In the genomic region with DNA sequence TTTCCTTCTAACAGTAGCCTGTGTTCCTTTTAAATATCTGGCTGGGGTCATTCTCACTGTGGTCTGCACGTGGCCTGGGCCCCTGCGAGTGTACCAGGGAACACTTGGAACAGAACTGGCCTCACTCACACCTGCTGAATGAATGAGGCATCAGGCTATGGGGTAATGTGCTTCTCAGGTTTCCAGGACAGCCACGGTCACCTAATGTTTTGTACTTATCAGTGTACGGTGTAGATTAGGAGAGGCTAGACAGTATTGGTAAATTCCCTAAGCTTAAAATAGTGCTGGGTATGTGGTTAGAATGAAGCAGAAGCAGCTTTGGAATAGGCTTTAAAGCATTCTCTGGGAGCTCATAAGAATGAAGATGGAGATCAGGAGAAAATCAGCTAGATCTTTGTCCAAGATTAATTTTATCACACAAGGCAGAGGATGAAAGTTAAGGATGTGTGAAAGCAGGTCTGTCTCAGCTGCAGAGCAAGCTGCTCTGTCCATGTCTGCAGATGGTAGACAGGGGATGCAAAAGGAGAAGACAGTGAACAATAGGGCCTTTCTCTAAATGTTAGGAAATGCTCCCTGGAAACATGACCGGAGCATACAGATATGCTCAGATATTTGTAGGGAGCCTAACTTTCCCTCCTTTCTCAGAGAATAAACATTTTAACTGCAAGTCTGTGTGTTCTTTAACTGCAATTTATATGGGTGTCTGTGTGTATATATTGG, we compare ENCODE assay signal across 18 cellular contexts.
A peak's percentile ranks its signal among the peaks of the same experiment; 100 is the strongest.
DNase-seq lines count a peak whose midpoint lies in the region; TF ChIP-seq lines count a peak whose summit lies in the region.
"Had no signal": no experiment of that assay in that cellular context is flagged by ENCODE, and none has a peak within 500 bp of the region (broad histone marks: within the 10 kb centered on the region; RNA-seq: fewer than 3 reads in every experiment).

No MANE protein-coding gene starts in this region.

- H4K20me1 ChIP-seq in osteoblast (ENCODE audit: insufficient read depth, low read length), result no peaks in the 10 kb centered on the region

- H3K27ac Mint-ChIP-seq in glutamatergic neuron (ENCODE audit: unreplicated experiment), result peak overlapping the region; percentile 57
- H3K27ac Mint-ChIP-seq in activated T-helper 2 cell treated with anti-CD3 and anti-CD28 coated beads, Interferon-gamma antibody, Interleukin-2, Interleukin-4, amounts not matched to agents 10 μg/mL and 5 μg/mL and 100 μg/mL, durations not matched to agents 14 hours and 24 hours and 36 hours, result no peak overlapping the region
- H3K27ac Mint-ChIP-seq: CD4-positive, alpha-beta memory T cell; HFFc6; progenitor cell of endocrine pancreas had no signal

- POLR2A ChIA-PET in HEK293 (lab: Yijun Ruan, JAX), result no interaction called here

- H3K4me1 Mint-ChIP-seq in glutamatergic neuron (ENCODE audit: low read depth, unreplicated experiment), result peaks cover 27% of the 10 kb centered on the region
- H3K4me1 Mint-ChIP-seq in activated T-helper 2 cell treated with anti-CD3 and anti-CD28 coated beads, Interferon-gamma antibody, Interleukin-2, Interleukin-4, amounts not matched to agents 10 μg/mL and 5 μg/mL and 100 μg/mL, durations not matched to agents 14 hours and 24 hours and 36 hours (ENCODE audit: low read depth), result peaks cover 4% of the 10 kb centered on the region
- H3K4me1 Mint-ChIP-seq: CD4-positive, alpha-beta memory T cell had no signal

- H3K4me3 ChIP-seq in HEK293 (ENCODE audit: low read depth, low read length) (no peak overlapping the region), osteoblast (ENCODE audit: insufficient read depth, low read length) (no peak overlapping the region), coronary artery (no peak overlapping the region)
- H3K4me3 ChIP-seq: SJSA1, testis had no signal

- H3K4me1 ChIP-seq in HEK293 (ENCODE audit: control insufficient read depth, insufficient read depth, low read length), result peaks cover 1% of the 10 kb centered on the region; the same call in 1 of the 2 replicates
- H3K4me1 ChIP-seq in osteoblast (ENCODE audit: insufficient read depth, low read length), result peaks cover 4% of the 10 kb centered on the region

- TF ChIP-seq CTCF in HEK293 (tag by site-specific recombination; IDR thresholded peaks at IDR 0.05), result no peak
- TF ChIP-seq CTCF in glutamatergic neuron (IDR thresholded peaks at IDR 0.05; ENCODE audit: partially characterized antibody, unreplicated experiment), result no peak
- no peak for TF ChIP-seq CTCF in osteoblast (IDR thresholded peaks at IDR 0.05; ENCODE audit: extremely low read depth, low read depth, low read length)
- TF ChIP-seq CTCF in coronary artery (IDR thresholded peaks at IDR 0.05), result no peak

- H3K27ac ChIP-seq in HEK293 (ENCODE audit: extremely low read depth, low read depth, low read length) (no peak overlapping the region), osteoblast (ENCODE audit: low read depth, low read length) (no peak overlapping the region), coronary artery (no peak overlapping the region)
- H3K27ac ChIP-seq: SJSA1, testis had no signal

- intact Hi-C loops in activated T-helper 2 cell treated with anti-CD3 and anti-CD28 coated beads, Interferon-gamma antibody, Interleukin-2, Interleukin-4, amounts not matched to agents 10 μg/mL and 5 μg/mL and 100 μg/mL, durations not matched to agents 14 hours and 24 hours and 36 hours (cut with micrococcal nuclease), result no loop called here

- no peaks in the 10 kb centered on the region for H3K79me2 ChIP-seq in osteoblast (ENCODE audit: insufficient read depth, low read length)

- no peaks in the 10 kb centered on the region for H3K27me3 ChIP-seq in osteoblast (ENCODE audit: insufficient read depth, low read length)
- H3K27me3 ChIP-seq: SJSA1, testis had no signal

- no peaks in the 10 kb centered on the region for H3K36me3 ChIP-seq in HEK293 (ENCODE audit: control insufficient read depth in 2 of 2, insufficient read depth in 1 of 2, low read length in 2 of 2)
- no peaks in the 10 kb centered on the region for H3K36me3 ChIP-seq in osteoblast (ENCODE audit: insufficient read depth, low read length)
- H3K36me3 ChIP-seq: SJSA1 had no signal

- CTCF ChIA-PET in HEK293 (lab: Yijun Ruan, JAX), result interaction anchor here (0.7 to 1.2 kb wide), 3 partner anchors 10 to 203 kb away, joined by 3 read pairs; no protein-coding TSS in a partner anchor

- no peak overlapping the region for H2AFZ ChIP-seq in osteoblast (ENCODE audit: low read length)

- no peak overlapping the region for H3K4me3 Mint-ChIP-seq in glutamatergic neuron (ENCODE audit: unreplicated experiment)
- H3K4me3 Mint-ChIP-seq in activated T-helper 2 cell treated with anti-CD3 and anti-CD28 coated beads, Interferon-gamma antibody, Interleukin-2, Interleukin-4, amounts not matched to agents 10 μg/mL and 5 μg/mL and 100 μg/mL, durations not matched to agents 14 hours and 24 hours and 36 hours (ENCODE audit: low read depth), result no peak overlapping the region
- H3K4me3 Mint-ChIP-seq: CD4-positive, alpha-beta memory T cell; HFFc6 had no signal

- peak; percentile 50 for DNase-seq in SHP77 treated with DMSO at 0.1 percent for 48 hours (lab: John Stamatoyannopoulos, UW)
- DNase-seq in glutamatergic neuron, result no peak
- peak; percentile 49 for DNase-seq in osteoblast (ENCODE audit: insufficient read length, low spot score, missing footprints)
- DNase-seq in epidermal melanocyte (ENCODE audit: insufficient read length, low spot score), result no peak
- DNase-seq in coronary artery (ENCODE audit: low spot score), result no peak
- no peak for DNase-seq in cerebellar nuclear complex (lab: John Stamatoyannopoulos, UW)
- DNase-seq in activated T-helper 2 cell treated with anti-CD3 and anti-CD28 coated beads, Interferon-gamma antibody, Interleukin-2, Interleukin-4, amounts not matched to agents 10 μg/mL and 5 μg/mL and 100 μg/mL, durations not matched to agents 14 hours and 24 hours and 36 hours (ENCODE audit: low spot score), result no peak
- DNase-seq: activated CD4-positive, alpha-beta T cell treated with anti-CD3 and anti-CD28 coated beads for 48 hours; activated naive CD4-positive, alpha-beta T cell treated with anti-CD3 and anti-CD28 coated beads, Interleukin-2, amount 50 U/mL, for 16 hours; CD4-positive, alpha-beta memory T cell; DND-41; effector CD4-positive, alpha-beta T cell; HFFc6; T-helper 9 cell; testis had no signal

- H3K4me2 ChIP-seq in osteoblast (ENCODE audit: insufficient read depth, low read length), result no peak overlapping the region

- no peaks in the 10 kb centered on the region for H3K9me3 ChIP-seq in HEK293 (ENCODE audit: control insufficient read depth, insufficient read depth, low read depth, low read length)
- H3K9me3 ChIP-seq in osteoblast (ENCODE audit: low read depth, low read length), result no peaks in the 10 kb centered on the region
- H3K9me3 ChIP-seq: SJSA1, testis had no signal

- H3K27me3 Mint-ChIP-seq in glutamatergic neuron (ENCODE audit: unreplicated experiment), result no peaks in the 10 kb centered on the region
- no peaks in the 10 kb centered on the region for H3K27me3 Mint-ChIP-seq in activated T-helper 2 cell treated with anti-CD3 and anti-CD28 coated beads, Interferon-gamma antibody, Interleukin-2, Interleukin-4, amounts not matched to agents 10 μg/mL and 5 μg/mL and 100 μg/mL, durations not matched to agents 14 hours and 24 hours and 36 hours (ENCODE audit: low read depth)
- H3K27me3 Mint-ChIP-seq: CD4-positive, alpha-beta memory T cell; progenitor cell of endocrine pancreas had no signal

- H3K9me3 Mint-ChIP-seq in glutamatergic neuron (ENCODE audit: unreplicated experiment), result peaks cover 2% of the 10 kb centered on the region
- no peaks in the 10 kb centered on the region for H3K9me3 Mint-ChIP-seq in activated T-helper 2 cell treated with anti-CD3 and anti-CD28 coated beads, Interferon-gamma antibody, Interleukin-2, Interleukin-4, amounts not matched to agents 10 μg/mL and 5 μg/mL and 100 μg/mL, durations not matched to agents 14 hours and 24 hours and 36 hours
- H3K9me3 Mint-ChIP-seq: CD4-positive, alpha-beta memory T cell; HFFc6 had no signal

- H3K36me3 Mint-ChIP-seq in glutamatergic neuron (ENCODE audit: unreplicated experiment), result no peaks in the 10 kb centered on the region
- H3K36me3 Mint-ChIP-seq in activated T-helper 2 cell treated with anti-CD3 and anti-CD28 coated beads, Interferon-gamma antibody, Interleukin-2, Interleukin-4, amounts not matched to agents 10 μg/mL and 5 μg/mL and 100 μg/mL, durations not matched to agents 14 hours and 24 hours and 36 hours (ENCODE audit: low read depth), result no peaks in the 10 kb centered on the region

TF ChIP-seq in HEK293, 187 proteins besides CTCF, POLR2A, EP300 and RAD21:
- TF ChIP-seq SCRT2 (tag by site-specific recombination; IDR thresholded peaks at IDR 0.05) (peak; percentile 52; the same call in 1 of the 2 replicates), SCRT1 (tag by site-specific recombination; IDR thresholded peaks at IDR 0.05; ENCODE audit: borderline replicate concordance) (0 out of 2 replicates have a peak, but pooled peaks have one; percentile 27), ZNF10 (tag by site-specific recombination; IDR thresholded peaks at IDR 0.05) (peak; percentile 95)
- TF ChIP-seq, protein P1, sequence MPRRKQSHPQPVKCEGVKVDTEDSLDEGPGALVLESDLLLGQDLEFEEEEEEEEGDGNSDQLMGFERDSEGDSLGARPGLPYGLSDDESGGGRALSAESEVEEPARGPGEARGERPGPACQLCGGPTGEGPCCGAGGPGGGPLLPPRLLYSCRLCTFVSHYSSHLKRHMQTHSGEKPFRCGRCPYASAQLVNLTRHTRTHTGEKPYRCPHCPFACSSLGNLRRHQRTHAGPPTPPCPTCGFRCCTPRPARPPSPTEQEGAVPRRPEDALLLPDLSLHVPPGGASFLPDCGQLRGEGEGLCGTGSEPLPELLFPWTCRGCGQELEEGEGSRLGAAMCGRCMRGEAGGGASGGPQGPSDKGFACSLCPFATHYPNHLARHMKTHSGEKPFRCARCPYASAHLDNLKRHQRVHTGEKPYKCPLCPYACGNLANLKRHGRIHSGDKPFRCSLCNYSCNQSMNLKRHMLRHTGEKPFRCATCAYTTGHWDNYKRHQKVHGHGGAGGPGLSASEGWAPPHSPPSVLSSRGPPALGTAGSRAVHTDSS (tag by site-specific recombination; IDR thresholded peaks at IDR 0.05), result no peak

Comparison
In these comparisons a context has a peak if more than half of its experiments do, and no peak if none do; other contexts are left out.
1. DNase-seq: peak in SHP77 treated with DMSO at 0.1 percent for 48 hours (single experiment) and osteoblast (single experiment); none in glutamatergic neuron (single experiment), epidermal melanocyte (single experiment), coronary artery (single experiment), cerebellar nuclear complex (0 of 2) and activated T-helper 2 cell treated with anti-CD3 and anti-CD28 coated beads, Interferon-gamma antibody, Interleukin-2, Interleukin-4, amounts not matched to agents 10 μg/mL and 5 μg/mL and 100 μg/mL, durations not matched to agents 14 hours and 24 hours and 36 hours (single experiment).